Comparison of ENCODE assay signal across 9 cellular contexts in the genomic region with DNA sequence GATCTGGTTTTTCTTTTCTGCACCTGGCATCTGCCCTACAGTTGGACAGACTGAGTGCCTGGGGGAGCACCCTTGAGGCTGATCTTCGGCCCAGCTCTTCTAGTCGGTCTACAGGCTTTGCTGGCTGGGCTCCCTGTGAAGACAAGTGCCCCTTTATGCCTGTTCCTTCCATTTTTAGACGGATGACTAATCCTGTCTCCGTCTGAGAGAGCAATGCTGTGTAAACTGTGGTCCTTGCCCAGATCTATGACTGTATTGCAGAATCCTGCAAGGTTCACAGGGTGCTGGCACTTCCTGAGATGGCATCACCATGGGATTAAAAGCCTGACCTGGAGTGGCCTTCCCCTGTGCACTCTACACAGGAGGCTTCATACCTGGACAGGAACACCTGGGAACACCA. TPM values are rescaled to one million over a fixed set of nuclear protein-coding genes. Genes with fewer than 3 reads are reported as not detected.
A peak's percentile ranks its signal among the peaks of the same experiment; 100 is the strongest.
DNase-seq lines count a peak whose midpoint lies in the region; ATAC-seq and TF ChIP-seq lines count a peak whose summit lies in the region.
"Had no signal": no experiment of that assay in that cellular context is flagged by ENCODE, and none has a peak within 500 bp of the region (broad histone marks: within the 10 kb centered on the region; RNA-seq: fewer than 3 reads in every experiment).

No MANE protein-coding gene starts in this region.

- 0 out of 2 replicates have a peak, but pooled peaks cover 7% of the 10 kb centered on the region for H3K9me3 ChIP-seq in SK-N-SH
- peaks cover 0 to 16% (median 0%) of the 10 kb centered on the region in 3 donors for H3K9me3 ChIP-seq in gastroesophageal sphincter
- H3K9me3 ChIP-seq in sigmoid colon = no peaks in the 10 kb centered on the region

- ATAC-seq in gastroesophageal sphincter (peak; percentile 50), GM19455 (IDR thresholded peaks at IDR 0.05; ENCODE audit: unreplicated experiment) (no peak)
- no peak for ATAC-seq in stimulated activated naive CD8-positive, alpha-beta T cell treated with anti-CD3 and anti-CD28 coated beads, Interleukin-15, amount 100 ng/mL, for 72 hours
- no peak for ATAC-seq in activated T-cell treated with anti-CD3 and anti-CD28 coated beads, Interleukin-2, amount 50 U/mL, for 72 hours (replicated peaks in 1 of 2)

- H3K27me3 Mint-ChIP-seq in stimulated activated naive CD8-positive, alpha-beta T cell treated with anti-CD3 and anti-CD28 coated beads, Interleukin-15, amount 100 ng/mL, for 72 hours = no peaks in the 10 kb centered on the region
- H3K27me3 Mint-ChIP-seq in CD14-positive monocyte (ENCODE audit: low read depth in 3 of 3) = peaks cover 0 to 2% (median 0%) of the 10 kb centered on the region in 3 donors
- no peaks in the 10 kb centered on the region for H3K27me3 Mint-ChIP-seq in activated T-cell treated with anti-CD3 and anti-CD28 coated beads, Interleukin-2, amount 50 U/mL, for 72 hours (ENCODE audit: low read depth)

- H3K4me3 ChIP-seq in SK-N-SH (ENCODE audit: low read depth in 2 of 2, low read length in 1 of 2) = no peak overlapping the region
- no peak overlapping the region for H3K4me3 ChIP-seq in gastroesophageal sphincter
- no peak overlapping the region for H3K4me3 ChIP-seq in sigmoid colon
- H3K4me3 ChIP-seq: SK-N-MC had no signal

- no peak for TF ChIP-seq POLR2A in gastroesophageal sphincter (IDR thresholded peaks at IDR 0.05)
- no peak for TF ChIP-seq POLR2A in sigmoid colon (IDR thresholded peaks at IDR 0.05)

- POLR2A ChIA-PET in SK-N-SH (lab: Yijun Ruan, JAX) = no interaction called here

- H3K36me3 ChIP-seq in SK-N-SH (replicated peaks in 1 of 2; ENCODE audit: control insufficient read depth in 1 of 2, insufficient read depth in 2 of 2, low read length in 1 of 2) = no peaks in the 10 kb centered on the region
- H3K36me3 ChIP-seq in gastroesophageal sphincter = no peaks in the 10 kb centered on the region
- no peaks in the 10 kb centered on the region for H3K36me3 ChIP-seq in sigmoid colon

- H3K4me1 Mint-ChIP-seq in stimulated activated naive CD8-positive, alpha-beta T cell treated with anti-CD3 and anti-CD28 coated beads, Interleukin-15, amount 100 ng/mL, for 72 hours = no peaks in the 10 kb centered on the region
- H3K4me1 Mint-ChIP-seq in CD14-positive monocyte = peaks cover 2% of the 10 kb centered on the region
- no peaks in the 10 kb centered on the region for H3K4me1 Mint-ChIP-seq in activated T-cell treated with anti-CD3 and anti-CD28 coated beads, Interleukin-2, amount 50 U/mL, for 72 hours (ENCODE audit: low read depth)

- no peak for TF ChIP-seq CTCF in SK-N-SH (IDR thresholded peaks at IDR 0.05)
- TF ChIP-seq CTCF in gastroesophageal sphincter (IDR thresholded peaks at IDR 0.05) = no peak
- TF ChIP-seq CTCF in sigmoid colon (IDR thresholded peaks at IDR 0.05) = no peak
- TF ChIP-seq CTCF in CD14-positive monocyte (IDR thresholded peaks at IDR 0.05) = no peak

- H3K4me2 ChIP-seq in SK-N-SH = peak overlapping the region; percentile 20; the same call in 1 of the 2 replicates

- H3K4me1 ChIP-seq in SK-N-SH (ENCODE audit: control insufficient read depth in 1 of 2, insufficient read depth in 2 of 2, low read depth in 1 of 2, low read length in 1 of 2) (peaks cover 0 to 6% of the 10 kb centered on the region in 2 experiments; a peak in 2 of 4 replicates), gastroesophageal sphincter (peaks cover 0 to 11% (median 0%) of the 10 kb centered on the region in 3 donors), sigmoid colon (peaks cover 0 to 11% (median 4%) of the 10 kb centered on the region in 4 donors)

- H3K27me3 ChIP-seq in SK-N-SH (ENCODE audit: insufficient read depth) = no peaks in the 10 kb centered on the region
- no peaks in the 10 kb centered on the region for H3K27me3 ChIP-seq in gastroesophageal sphincter
- H3K27me3 ChIP-seq in sigmoid colon = no peaks in the 10 kb centered on the region

- 19% methylated on average over 4 of the region's 4 CpGs for WGBS in SK-N-SH (ENCODE audit: low lambda C conversion rate)
- WGBS in gastroesophageal sphincter (ENCODE audit: low coverage in 1 of 2), 2 donors = 0 to 20% methylated on average over 1 to 3 of the region's 4 CpGs
- WGBS in sigmoid colon, 2 donors = 11 to 54% methylated on average over 4 of the region's 4 CpGs

- DNase-seq in HCEC 1CT (peak; percentile 82), SK-N-SH (no peak), sigmoid colon (peak; percentile 65), CD14-positive monocyte (ENCODE audit: low spot score) (no peak)
- DNase-seq in stimulated activated naive CD8-positive, alpha-beta T cell treated with anti-CD3 and anti-CD28 coated beads, Interleukin-15, amount 100 ng/mL, for 72 hours = no peak
- no peak for DNase-seq in activated T-cell treated with anti-CD3 and anti-CD28 coated beads, Interleukin-2, amount 50 U/mL, for 72 hours

- CTCF ChIA-PET in SK-N-SH (lab: Yijun Ruan, JAX) = no interaction called here

- intact Hi-C loops in sigmoid colon (cut with DNase I) (no loop called here), CD14-positive monocyte (cut with micrococcal nuclease) (no loop called here)

- no peaks in the 10 kb centered on the region for H3K9me2 ChIP-seq in SK-N-SH

- H3K36me3 Mint-ChIP-seq in CD14-positive monocyte = no peaks in the 10 kb centered on the region
- H3K36me3 Mint-ChIP-seq in activated T-cell treated with anti-CD3 and anti-CD28 coated beads, Interleukin-2, amount 50 U/mL, for 72 hours (ENCODE audit: insufficient read depth in 2 of 2) = peaks cover 2% of the 10 kb centered on the region in 2 donors

- no peaks in the 10 kb centered on the region for H3K79me2 ChIP-seq in SK-N-SH (ENCODE audit: insufficient read depth)

- H4K20me1 ChIP-seq in SK-N-SH (ENCODE audit: insufficient read depth) = no peaks in the 10 kb centered on the region

- no peak for TF ChIP-seq RAD21 in SK-N-SH (IDR thresholded peaks at IDR 0.05; ENCODE audit: low read length)

- H3K9ac ChIP-seq in SK-N-SH = no peak overlapping the region

- H3K27ac Mint-ChIP-seq in stimulated activated naive CD8-positive, alpha-beta T cell treated with anti-CD3 and anti-CD28 coated beads, Interleukin-15, amount 100 ng/mL, for 72 hours = no peak overlapping the region
- no peak overlapping the region for H3K27ac Mint-ChIP-seq in CD14-positive monocyte
- H3K27ac Mint-ChIP-seq in activated T-cell treated with anti-CD3 and anti-CD28 coated beads, Interleukin-2, amount 50 U/mL, for 72 hours = no peak overlapping the region

- H3F3A ChIP-seq in SK-N-SH (replicated peaks; ENCODE audit: insufficient read depth) = peaks cover 5% of the 10 kb centered on the region

- no peak overlapping the region for H3K4me3 Mint-ChIP-seq in stimulated activated naive CD8-positive, alpha-beta T cell treated with anti-CD3 and anti-CD28 coated beads, Interleukin-15, amount 100 ng/mL, for 72 hours
- H3K4me3 Mint-ChIP-seq in CD14-positive monocyte = no peak overlapping the region
- H3K4me3 Mint-ChIP-seq in activated T-cell treated with anti-CD3 and anti-CD28 coated beads, Interleukin-2, amount 50 U/mL, for 72 hours = no peak overlapping the region

- H3K27ac ChIP-seq in SK-N-SH (ENCODE audit: low read depth in 2 of 2, low read length in 1 of 2) (peak overlapping the region in 1 of 2 experiments; percentile 79; a peak in 2 of 4 replicates), gastroesophageal sphincter (peak overlapping the region in 1 of 4 donors; percentile 22), sigmoid colon (peak overlapping the region in 1 of 4 donors; percentile 44)
- H3K27ac ChIP-seq: SK-N-MC had no signal

- TF ChIP-seq EP300 in SK-N-SH (IDR thresholded peaks at IDR 0.05; ENCODE audit: borderline replicate concordance in 1 of 2, low read depth in 1 of 2, low read length in 1 of 2) (peak in 1 of 2 experiments; percentile 62; a peak in 1 of 4 replicates), gastroesophageal sphincter (IDR thresholded peaks at IDR 0.05) (no peak), sigmoid colon (IDR thresholded peaks at IDR 0.05) (no peak)

- H3K9me3 Mint-ChIP-seq in stimulated activated naive CD8-positive, alpha-beta T cell treated with anti-CD3 and anti-CD28 coated beads, Interleukin-15, amount 100 ng/mL, for 72 hours = peaks cover 19 to 22% of the 10 kb centered on the region in 2 donors
- H3K9me3 Mint-ChIP-seq in CD14-positive monocyte = peaks cover 1 to 7% (median 4%) of the 10 kb centered on the region in 7 donors
- H3K9me3 Mint-ChIP-seq in activated T-cell treated with anti-CD3 and anti-CD28 coated beads, Interleukin-2, amount 50 U/mL, for 72 hours = peaks cover 7% of the 10 kb centered on the region in 2 donors

- H2AFZ ChIP-seq in SK-N-SH (ENCODE audit: low read depth) = no peak overlapping the region

TF ChIP-seq in SK-N-SH, 30 proteins besides CTCF, POLR2A, EP300 and RAD21 (continues in another document):
- peak; percentile 65 for TF ChIP-seq TCF12 (IDR thresholded peaks at IDR 0.05)
- no peak for TF ChIP-seq POLR2AphosphoS5 (IDR thresholded peaks at IDR 0.05; ENCODE audit: low read depth, low read length)
- no peak for TF ChIP-seq MXI1 (IDR thresholded peaks at IDR 0.05; ENCODE audit: low read depth, low read length)
- no peak; the same call in 1 of the 2 replicates for TF ChIP-seq RXRA (IDR thresholded peaks at IDR 0.05; ENCODE audit: borderline replicate concordance, low read depth)
- peak; percentile 83 for TF ChIP-seq FOSL2 (IDR thresholded peaks at IDR 0.05; ENCODE audit: borderline replicate concordance, low read depth)
- TF ChIP-seq, protein P1, sequence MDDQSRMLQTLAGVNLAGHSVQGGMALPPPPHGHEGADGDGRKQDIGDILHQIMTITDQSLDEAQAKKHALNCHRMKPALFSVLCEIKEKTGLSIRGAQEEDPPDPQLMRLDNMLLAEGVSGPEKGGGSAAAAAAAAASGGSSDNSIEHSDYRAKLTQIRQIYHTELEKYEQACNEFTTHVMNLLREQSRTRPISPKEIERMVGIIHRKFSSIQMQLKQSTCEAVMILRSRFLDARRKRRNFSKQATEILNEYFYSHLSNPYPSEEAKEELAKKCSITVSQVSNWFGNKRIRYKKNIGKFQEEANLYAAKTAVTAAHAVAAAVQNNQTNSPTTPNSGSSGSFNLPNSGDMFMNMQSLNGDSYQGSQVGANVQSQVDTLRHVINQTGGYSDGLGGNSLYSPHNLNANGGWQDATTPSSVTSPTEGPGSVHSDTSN (IDR thresholded peaks at IDR 0.05) = peak; percentile 56; the same call in 1 of the 2 replicates
- peak; percentile 98 for TF ChIP-seq MEF2A (IDR thresholded peaks at IDR 0.05; ENCODE audit: borderline replicate concordance, low read depth)

RNA-seq across cellular contexts. Expression of a gene that starts 47.6 kb away (rescaled TPM):
- 1.3 and 1.9 TPM in 2 replicates for polyA plus RNA-seq in SK-N-SH (2012; rRNA removed)
- polyA plus RNA-seq in SK-N-SH (2012; cell fraction: cytosol; rRNA removed) = 2.2 and 3.0 TPM in 2 replicates
- polyA plus RNA-seq in SK-N-SH (2012; cell fraction: nucleus; rRNA removed) = 0.23 and 0.46 TPM in 2 replicates
- under 1 TPM in 3 of 4 donors, not detected in 1; 0.31 to 0.67 (median 0.57) TPM for total RNA-seq in gastroesophageal sphincter
- 1 to 10 TPM in 3 of 4 donors, under 1 TPM in 1; 0.41 to 3.0 (median 2.1) TPM for total RNA-seq in sigmoid colon
- 10 to 100 TPM in 2 of 3 donors, 1 to 10 TPM in 1; 8.8 to 31.8 (median 21.3) TPM for polyA plus RNA-seq in sigmoid colon
- polyA plus RNA-seq in CD14-positive monocyte = under 1 TPM; 0.39 to 0.56 TPM
- total RNA-seq in activated T-cell treated with anti-CD3 and anti-CD28 coated beads, Interleukin-2, amount 50 U/mL, for 72 hours = 1 to 10 TPM in 1 of 2 donors, under 1 TPM in 1; 0.46 to 1.7 TPM

Comparison
In these comparisons a context has a peak if more than half of its experiments do, and no peak if none do; other contexts are left out.
1. DNase-seq: peak in HCEC 1CT (single experiment) and sigmoid colon (single experiment); none in SK-N-SH (single experiment), stimulated activated naive CD8-positive, alpha-beta T cell treated with anti-CD3 and anti-CD28 coated beads, Interleukin-15, amount 100 ng/mL, for 72 hours (0 of 2), CD14-positive monocyte (single experiment) and activated T-cell treated with anti-CD3 and anti-CD28 coated beads, Interleukin-2, amount 50 U/mL, for 72 hours (0 of 2).